In genomic region chr4:30720656-30721352, GRCh38 we compare ENCODE assay signal across 9 cellular contexts. TPM values are rescaled to one million over a fixed set of nuclear protein-coding genes. Genes with fewer than 3 reads are reported as not detected.
DNase-seq lines count a peak whose midpoint lies in the region; ATAC-seq, FAIRE-seq and TF ChIP-seq lines count a peak whose summit lies in the region.
"Had no signal": no experiment of that assay in that cellular context is flagged by ENCODE, and none has a peak within 500 bp of the region (broad histone marks: within the 10 kb centered on the region; RNA-seq: fewer than 3 reads in every experiment).

No MANE protein-coding gene starts in this region.

- H3K4me3 Mint-ChIP-seq in activated T-cell treated with anti-CD3 and anti-CD28 coated beads, Interleukin-2, amount 50 U/mL, for 72 hours = peak overlapping the region; percentile 81 to 87

- no peaks in the 10 kb centered on the region for H3K9me3 Mint-ChIP-seq in activated T-cell treated with anti-CD3 and anti-CD28 coated beads, Interleukin-2, amount 50 U/mL, for 72 hours

- H3K36me3 ChIP-seq in ovary = no peaks in the 10 kb centered on the region

- peaks cover 0 to 6% of the 10 kb centered on the region in 2 donors for H3K36me3 Mint-ChIP-seq in activated T-cell treated with anti-CD3 and anti-CD28 coated beads, Interleukin-2, amount 50 U/mL, for 72 hours (ENCODE audit: insufficient read depth in 2 of 2)

- 0 to 1% (median 1%) methylated on average over 49 to 51 of the region's 51 CpGs for whole genome bisulfite sequencing in ovary, 3 donors

- peak overlapping the region in 1 of 2 donors; percentile 52 for H3K27ac ChIP-seq in ovary

- TF ChIP-seq CTCF in ovary (IDR thresholded peaks at IDR 0.05) = no peak
- no peak for TF ChIP-seq CTCF in D721Med (IDR thresholded peaks at IDR 0.05; ENCODE audit: insufficient read depth, missing control alignments)

- peaks cover 38% of the 10 kb centered on the region for H3K4me1 Mint-ChIP-seq in activated T-cell treated with anti-CD3 and anti-CD28 coated beads, Interleukin-2, amount 50 U/mL, for 72 hours (ENCODE audit: low read depth)

- intact Hi-C loops in cardiac septum (cut with DNase I) (loop anchor here (5.0 kb wide), 2 partner anchors 321 to 366 kb away; no protein-coding TSS in a partner anchor), ovary (cut with DNase I) (no loop called here)

- no peak for FAIRE-seq in D721Med (lab: Jason Lieb, UNC)
- FAIRE-seq: GM18507 had no signal

- H3K9me3 ChIP-seq in ovary = no peaks in the 10 kb centered on the region

- peak; percentile 4 for DNase-seq in stimulated activated CD4-positive, alpha-beta T cell treated with anti-CD3 and anti-CD28 coated beads, Interleukin-15, amount 100 ng/mL, for 24 hours
- no peak for DNase-seq in stimulated activated CD4-positive, alpha-beta T cell treated with anti-CD3 and anti-CD28 coated beads, Interleukin-12 subunit alpha, Interleukin-12 subunit beta, amount 100 ng/mL, for 4 hours
- DNase-seq in activated T-cell treated with anti-CD3 and anti-CD28 coated beads, Interleukin-2, amount 50 U/mL, for 72 hours = no peak
- peak; percentile 75 for DNase-seq in cardiac septum (ENCODE audit: low spot score)
- DNase-seq in ovary = peak; percentile 16 to 38 (median 24)
- no peak for DNase-seq in stimulated activated CD4-positive, alpha-beta T cell treated with anti-CD3 and anti-CD28 coated beads, Interleukin-2, amount 100 ng/mL, for 48 hours
- no peak for DNase-seq in D721Med (ENCODE audit: insufficient read length, low spot score)
- DNase-seq in cerebellar nuclear complex (lab: John Stamatoyannopoulos, UW) = no peak

- TF ChIP-seq EP300 in ovary (IDR thresholded peaks at IDR 0.05) = no peak

- no peak for TF ChIP-seq POLR2A in ovary (IDR thresholded peaks at IDR 0.05)

- ATAC-seq in activated T-cell treated with anti-CD3 and anti-CD28 coated beads, Interleukin-2, amount 50 U/mL, for 72 hours (replicated peaks in 1 of 2) = peak in 1 of 2 donors; percentile 17

- peaks cover 60% of the 10 kb centered on the region for H3K27me3 Mint-ChIP-seq in activated T-cell treated with anti-CD3 and anti-CD28 coated beads, Interleukin-2, amount 50 U/mL, for 72 hours (ENCODE audit: low read depth)

- H3K27me3 ChIP-seq in ovary = no peaks in the 10 kb centered on the region

- H3K27ac Mint-ChIP-seq in activated T-cell treated with anti-CD3 and anti-CD28 coated beads, Interleukin-2, amount 50 U/mL, for 72 hours = peak overlapping the region; percentile 54

- peaks cover 2% of the 10 kb centered on the region for H3K4me1 ChIP-seq in ovary (ENCODE audit: insufficient read depth)

- H3K4me3 ChIP-seq in ovary = peak overlapping the region; percentile 57

RNA-seq across cellular contexts. Expression of gene PCDH7, which starts 0.6 kb away (rescaled TPM):
- not detected for total RNA-seq in activated T-cell treated with anti-CD3 and anti-CD28 coated beads, Interleukin-2, amount 50 U/mL, for 72 hours
- 70.8 TPM for total RNA-seq in cardiac septum
- total RNA-seq in ovary = 10 to 100 TPM in 5 of 7 donors, 1 to 10 TPM in 2; 3.7 to 35.2 (median 17.5) TPM
- polyA plus RNA-seq in ovary = 1 to 10 TPM; 5.9 to 6.3 TPM

Comparison
In these comparisons a context has a peak if more than half of its experiments do, and no peak if none do; other contexts are left out.
1. DNase-seq: peak in stimulated activated CD4-positive, alpha-beta T cell treated with anti-CD3 and anti-CD28 coated beads, Interleukin-15, amount 100 ng/mL, for 24 hours (single experiment), cardiac septum (single experiment) and ovary (5 of 5); none in stimulated activated CD4-positive, alpha-beta T cell treated with anti-CD3 and anti-CD28 coated beads, Interleukin-12 subunit alpha, Interleukin-12 subunit beta, amount 100 ng/mL, for 4 hours (single experiment), activated T-cell treated with anti-CD3 and anti-CD28 coated beads, Interleukin-2, amount 50 U/mL, for 72 hours (0 of 2), stimulated activated CD4-positive, alpha-beta T cell treated with anti-CD3 and anti-CD28 coated beads, Interleukin-2, amount 100 ng/mL, for 48 hours (0 of 2), D721Med (single experiment) and cerebellar nuclear complex (0 of 2).
2. RNA of gene PCDH7, which starts 0.6 kb away (total RNA-seq): 70.8 TPM in cardiac septum (single experiment) and 3.7 to 35.2 TPM in ovary; not detected in activated T-cell treated with anti-CD3 and anti-CD28 coated beads, Interleukin-2, amount 50 U/mL, for 72 hours; every median in the first group is over 4 times any median in the second.